Comparison of ENCODE assay signal across 15 cellular contexts in the genomic region with DNA sequence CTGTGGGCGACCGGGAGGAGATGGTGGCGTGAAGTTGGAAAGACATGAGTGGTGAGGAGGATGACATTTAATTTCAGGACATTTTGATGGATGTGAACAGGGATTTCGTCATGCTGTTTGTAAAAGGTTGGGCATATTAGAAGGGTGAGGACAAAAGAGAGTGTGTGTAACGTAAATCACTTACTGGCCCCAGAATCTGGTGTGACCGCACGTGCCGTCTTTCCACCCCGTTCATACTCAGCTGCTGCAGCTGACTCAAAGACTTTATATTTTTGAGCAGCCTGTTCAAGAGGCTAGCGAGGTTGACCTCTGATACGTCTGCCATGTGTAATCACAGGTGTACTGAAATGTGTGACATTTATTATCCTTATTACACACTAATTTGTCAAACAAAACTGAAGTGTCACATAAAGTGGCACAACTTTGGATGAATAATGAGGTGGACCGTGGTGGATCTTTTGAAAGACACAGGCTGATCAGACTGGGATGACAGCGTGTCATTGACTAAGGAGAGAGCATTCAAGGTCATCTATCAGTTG.
DNase-seq lines count a peak whose midpoint lies in the region; TF ChIP-seq lines count a peak whose summit lies in the region.
"Had no signal": no experiment of that assay in that cellular context is flagged by ENCODE, and none has a peak within 500 bp of the region (broad histone marks: within the 10 kb centered on the region; RNA-seq: fewer than 3 reads in every experiment).

No MANE protein-coding gene starts in this region.

- H2AFZ ChIP-seq in mesenchymal stem cell (ENCODE audit: low read depth, low read length) = no peak overlapping the region
- H2AFZ ChIP-seq in smooth muscle cell (ENCODE audit: low read depth) = no peak overlapping the region
- H2AFZ ChIP-seq: GM23248 had no signal

- peaks cover 59% of the 10 kb centered on the region for H3F3A ChIP-seq in smooth muscle cell (ENCODE audit: low read depth)

- H4K8ac ChIP-seq in mesenchymal stem cell (ENCODE audit: low read length) = peak overlapping the region; percentile 50

- H3K4me3 ChIP-seq in mesenchymal stem cell (ENCODE audit: insufficient read depth in 1 of 2, low read depth in 1 of 2, low read length in 2 of 2) (no peak overlapping the region), smooth muscle cell (no peak overlapping the region)
- H3K4me3 ChIP-seq: GM23248 had no signal

- H3K9me3 ChIP-seq in mesenchymal stem cell (ENCODE audit: control insufficient read depth, low read length) = no peaks in the 10 kb centered on the region
- no peaks in the 10 kb centered on the region for H3K9me3 ChIP-seq in smooth muscle cell (replicated peaks; ENCODE audit: low read depth)

- H3K4me1 ChIP-seq in mesenchymal stem cell (ENCODE audit: control insufficient read depth, insufficient read depth, low read depth, low read length) = peaks cover 17% of the 10 kb centered on the region
- peaks cover 33% of the 10 kb centered on the region for H3K4me1 ChIP-seq in smooth muscle cell (ENCODE audit: low read depth)

- H3K79me2 ChIP-seq in smooth muscle cell (ENCODE audit: low read depth) = no peaks in the 10 kb centered on the region

- DNase-seq in NCI-H748 (lab: John Stamatoyannopoulos, UW; ENCODE audit: unreplicated experiment) (peak; percentile 13), NCI-H748 treated with DMSO at 0.1 percent for 48 hours (lab: John Stamatoyannopoulos, UW) (no peak), SHP77 (lab: John Stamatoyannopoulos, UW) (peak; percentile 33 to 40), mesenchymal stem cell (no peak), smooth muscle cell (lab: John Stamatoyannopoulos, UW; ENCODE audit: unreplicated experiment) (no peak), 8988T (no peak), NCI-H1092 (lab: John Stamatoyannopoulos, UW) (no peak), islet precursor cell (no peak)
- DNase-seq: COR-L47; DMS53; GM23248; NCI-H187; NCI-H524; NK-92 treated with Interleukin-12 subunit alpha and Interleukin-12 subunit beta, amount 100 ng/mL, for 24 hours; OCI-M1 had no signal

- no peak overlapping the region for H3K4me2 ChIP-seq in mesenchymal stem cell (ENCODE audit: low read length, poor library complexity, severe bottlenecking)
- H3K4me2 ChIP-seq in smooth muscle cell = no peak overlapping the region

- H3K27ac ChIP-seq in mesenchymal stem cell (ENCODE audit: low read length, poor library complexity, severe bottlenecking) (no peak overlapping the region), smooth muscle cell (ENCODE audit: low read depth) (peak overlapping the region; percentile 99)
- H3K27ac ChIP-seq: GM23248 had no signal

- H3K14ac ChIP-seq in mesenchymal stem cell (ENCODE audit: low read length in 2 of 2) = no peak overlapping the region

- no peak overlapping the region for H3K9ac ChIP-seq in mesenchymal stem cell (ENCODE audit: low read length)
- H3K9ac ChIP-seq in smooth muscle cell (ENCODE audit: low read depth) = no peak overlapping the region
- H3K9ac ChIP-seq: GM23248 had no signal

- peak overlapping the region; percentile 84 for H2AK5ac ChIP-seq in mesenchymal stem cell (ENCODE audit: low read length, severe bottlenecking)

- peak overlapping the region; percentile 60 for H2BK15ac ChIP-seq in mesenchymal stem cell (ENCODE audit: low read depth, poor library complexity, severe bottlenecking)

- peak overlapping the region; percentile 79 to 89 for H3K18ac ChIP-seq in mesenchymal stem cell (ENCODE audit: low read depth in 1 of 2, low read length in 2 of 2)

- H3K4ac ChIP-seq in mesenchymal stem cell (ENCODE audit: low read depth in 1 of 2, low read length in 2 of 2) = peak overlapping the region; percentile 80 to 90

- H2BK5ac ChIP-seq in mesenchymal stem cell (ENCODE audit: low read depth, low read length, poor library complexity, severe bottlenecking) = no peak overlapping the region

- WGBS in mesenchymal stem cell = 84% methylated on average over 11 of the region's 13 CpGs
- 91% methylated on average over 13 of the region's 13 CpGs for WGBS in smooth muscle cell (ENCODE audit: low lambda C conversion rate)

- peak overlapping the region; percentile 55 for H4K91ac ChIP-seq in mesenchymal stem cell (ENCODE audit: low read length)

- no peak overlapping the region for H3K23ac ChIP-seq in mesenchymal stem cell (ENCODE audit: low read length in 2 of 2)

- peak overlapping the region; percentile 90 for H2BK120ac ChIP-seq in mesenchymal stem cell (ENCODE audit: low read depth, low read length)

- no peaks in the 10 kb centered on the region for H3K36me3 ChIP-seq in mesenchymal stem cell (ENCODE audit: control insufficient read depth in 1 of 2, insufficient read depth in 2 of 2, low read depth in 1 of 2, low read length in 2 of 2)
- no peaks in the 10 kb centered on the region for H3K36me3 ChIP-seq in smooth muscle cell (ENCODE audit: low read depth)

- no peak for TF ChIP-seq CTCF in smooth muscle cell (IDR thresholded peaks at IDR 0.05; ENCODE audit: borderline replicate concordance, insufficient read depth, poor library complexity, severe bottlenecking)

- peak overlapping the region; percentile 79 to 99 for H2BK12ac ChIP-seq in mesenchymal stem cell (ENCODE audit: low read length in 2 of 2)

- H4K20me1 ChIP-seq in smooth muscle cell (ENCODE audit: low read depth) = no peaks in the 10 kb centered on the region

- H3K27me3 ChIP-seq in mesenchymal stem cell (ENCODE audit: control insufficient read depth in 1 of 2, insufficient read depth in 1 of 2, low read length in 2 of 2) = no peaks in the 10 kb centered on the region
- no peaks in the 10 kb centered on the region for H3K27me3 ChIP-seq in smooth muscle cell (ENCODE audit: low read depth)

- H3K79me1 ChIP-seq in mesenchymal stem cell (replicated peaks; ENCODE audit: low read length, poor library complexity, severe bottlenecking) = peaks cover 3% of the 10 kb centered on the region

Comparison
In these comparisons a context has a peak if more than half of its experiments do, and no peak if none do; other contexts are left out.
1. DNase-seq: peak in NCI-H748 (single experiment) and SHP77 (2 of 2); none in NCI-H748 treated with DMSO at 0.1 percent for 48 hours (single experiment), mesenchymal stem cell (single experiment), smooth muscle cell (single experiment), 8988T (single experiment), NCI-H1092 (single experiment) and islet precursor cell (single experiment).